Comparison of ENCODE assay signal across 10 cellular contexts in genomic region chr12:2625267-2625666, GRCh38.
"Had no signal": no experiment of that assay in that cellular context is flagged by ENCODE, and none has a peak within 500 bp of the region (broad histone marks: within the 10 kb centered on the region; RNA-seq: fewer than 3 reads in every experiment).

No MANE protein-coding gene starts in this region.

- H3K27ac Mint-ChIP-seq: activated CD8-positive, alpha-beta T cell treated with anti-CD3 and anti-CD28 coated beads, Interleukin-2, amount 10 ng/mL, durations not matched to agents 7 days and 5 days; activated naive CD8-positive, alpha-beta T cell treated with anti-CD3 and anti-CD28 coated beads, Interleukin-2, amount 10 ng/mL, durations not matched to agents 7 days and 5 days had no signal

- H3K27ac ChIP-seq: esophagus muscularis mucosa, left lung, parathyroid adenoma, tibial nerve had no signal

- H3K36me3 ChIP-seq: left lung, tibial nerve had no signal

- H3K4me1 ChIP-seq: left lung, parathyroid adenoma, tibial nerve had no signal

- ATAC-seq: activated CD8-positive, alpha-beta T cell treated with anti-CD3 and anti-CD28 coated beads, Interleukin-2, amount 10 ng/mL, durations not matched to agents 7 days and 5 days; left lung had no signal

- H3K9ac ChIP-seq: parathyroid adenoma had no signal

- H2AFZ ChIP-seq: parathyroid adenoma had no signal

- H3K36me3 Mint-ChIP-seq: activated naive CD8-positive, alpha-beta T cell treated with anti-CD3 and anti-CD28 coated beads, Interleukin-2, amount 10 ng/mL, durations not matched to agents 7 days and 5 days had no signal

- H3K9me3 ChIP-seq: esophagus muscularis mucosa, left lung, tibial nerve had no signal

- DNase-seq: activated CD4-positive, alpha-beta T cell treated with anti-CD3 and anti-CD28 coated beads for 4 hours; activated CD8-positive, alpha-beta memory T cell treated with anti-CD3 and anti-CD28 coated beads, Interleukin-2, amount 50 U/mL, for 48 hours; activated naive CD8-positive, alpha-beta T cell treated with anti-CD3 and anti-CD28 coated beads, Interleukin-2, amount 10 ng/mL, durations not matched to agents 7 days and 5 days; left lung had no signal

- H3K27me3 ChIP-seq: dorsolateral prefrontal cortex, esophagus muscularis mucosa, tibial nerve had no signal

- H3K4me3 ChIP-seq: dorsolateral prefrontal cortex, esophagus muscularis mucosa, left lung, skin epidermis, tibial nerve had no signal

- H3K4me3 Mint-ChIP-seq: activated CD8-positive, alpha-beta T cell treated with anti-CD3 and anti-CD28 coated beads, Interleukin-2, amount 10 ng/mL, durations not matched to agents 7 days and 5 days; activated naive CD8-positive, alpha-beta T cell treated with anti-CD3 and anti-CD28 coated beads, Interleukin-2, amount 10 ng/mL, durations not matched to agents 7 days and 5 days had no signal

- H3K9me3 Mint-ChIP-seq: activated naive CD8-positive, alpha-beta T cell treated with anti-CD3 and anti-CD28 coated beads, Interleukin-2, amount 10 ng/mL, durations not matched to agents 7 days and 5 days had no signal
